ENCODE assay signal across 1 cellular context in genomic region chr3:188617988-188618701, GRCh38.
TF ChIP-seq lines count a peak whose summit lies in the region.

No MANE protein-coding gene starts in this region.

TF ChIP-seq in IMR-90, 13 proteins besides CTCF, POLR2A, EP300 and RAD21:
- no peak for TF ChIP-seq NFE2L2 (IDR thresholded peaks at IDR 0.05; ENCODE audit: low read depth, low read length)
- no peak for TF ChIP-seq CHD1 (IDR thresholded peaks at IDR 0.05; ENCODE audit: low read depth, low read length)
- no peak for TF ChIP-seq SMC3 (IDR thresholded peaks at IDR 0.05; ENCODE audit: low read depth, low read length)
- TF ChIP-seq RCOR1 (IDR thresholded peaks at IDR 0.05; ENCODE audit: insufficient replicate concordance, low read length), result no peak
- no peak for TF ChIP-seq MXI1 (IDR thresholded peaks at IDR 0.05; ENCODE audit: borderline replicate concordance, low read depth, low read length)
- no peak for TF ChIP-seq FOS (IDR thresholded peaks at IDR 0.05; ENCODE audit: low read depth, low read length)
- TF ChIP-seq RFX5 (IDR thresholded peaks at IDR 0.05; ENCODE audit: low read depth, low read length), result no peak
- TF ChIP-seq BHLHE40 (IDR thresholded peaks at IDR 0.05; ENCODE audit: low read depth, low read length), result no peak
- TF ChIP-seq CEBPB (IDR thresholded peaks at IDR 0.05; ENCODE audit: low read depth, low read length), result no peak
- TF ChIP-seq MAFK (IDR thresholded peaks at IDR 0.05; ENCODE audit: low read depth, low read length), result no peak
- no peak for TF ChIP-seq USF2 (IDR thresholded peaks at IDR 0.05; ENCODE audit: low read depth, low read length)
- no peak for TF ChIP-seq MAZ (IDR thresholded peaks at IDR 0.05; ENCODE audit: borderline replicate concordance, low read depth, low read length)
- TF ChIP-seq ELK1 (IDR thresholded peaks at IDR 0.05; ENCODE audit: borderline replicate concordance, low read depth, low read length), result no peak
